9 cellular contexts compared by ENCODE assay signal in genomic region chr2:48414980-48415764, GRCh38. TPM values are rescaled to one million over a fixed set of nuclear protein-coding genes. Genes with fewer than 3 reads are reported as not detected.
DNase-seq lines count a peak whose midpoint lies in the region; ATAC-seq, FAIRE-seq and TF ChIP-seq lines count a peak whose summit lies in the region.
"Had no signal": no experiment of that assay in that cellular context is flagged by ENCODE, and none has a peak within 500 bp of the region (broad histone marks: within the 10 kb centered on the region; RNA-seq: fewer than 3 reads in every experiment).

No MANE protein-coding gene starts in this region.

- H3K4me1 ChIP-seq in pancreas = no peaks in the 10 kb centered on the region
- H3K4me1 ChIP-seq in ascending aorta = peaks cover under 1 to 16% of the 10 kb centered on the region in 2 donors

- ATAC-seq in pancreas (peak in 3 of 4 donors; percentile 21 to 40 (median 35)), HG03039 (IDR thresholded peaks at IDR 0.05; ENCODE audit: unreplicated experiment) (no peak)

- intact Hi-C loops in pancreas (cut with DNase I) (no loop called here), ascending aorta (cut with DNase I) (no loop called here)

- no peak for TF ChIP-seq CTCF in pancreas (IDR thresholded peaks at IDR 0.05)
- no peak for TF ChIP-seq CTCF in ascending aorta (IDR thresholded peaks at IDR 0.05)

- H3K4me3 ChIP-seq in pancreas (no peak overlapping the region), ascending aorta (no peak overlapping the region)
- H3K4me3 ChIP-seq: cardiac muscle cell had no signal

- H3K36me3 ChIP-seq in pancreas = no peaks in the 10 kb centered on the region
- H3K36me3 ChIP-seq in ascending aorta = no peaks in the 10 kb centered on the region
- H3K36me3 ChIP-seq: cardiac muscle cell had no signal

- H3K27ac ChIP-seq in pancreas (no peak overlapping the region), ascending aorta (no peak overlapping the region)
- H3K27ac ChIP-seq: cardiac muscle cell had no signal

- DNase-seq in ELF-1 (ENCODE audit: low read depth, low spot score) (peak; percentile 54), NCI-H446 (lab: John Stamatoyannopoulos, UW) (peak; percentile 65 to 76), fibroblast of gingiva (ENCODE audit: low read depth) (peak; percentile 31), pancreas (no peak), NCI-H128 (lab: John Stamatoyannopoulos, UW; ENCODE audit: unreplicated experiment) (no peak), NCI-H774 (lab: John Stamatoyannopoulos, UW) (no peak), ascending aorta (ENCODE audit: low spot score in 2 of 2) (no peak)

- H3K9me3 ChIP-seq in pancreas = no peaks in the 10 kb centered on the region
- H3K9me3 ChIP-seq in ascending aorta = no peaks in the 10 kb centered on the region

- WGBS in pancreas, 2 donors = 51 to 65% methylated on average over 11 of the region's 11 CpGs

- H3K27me3 ChIP-seq in pancreas (no peaks in the 10 kb centered on the region), ascending aorta (no peaks in the 10 kb centered on the region)
- H3K27me3 ChIP-seq: cardiac muscle cell had no signal

- no peak for FAIRE-seq in pancreas (lab: Jason Lieb, UNC)

RNA-seq across cellular contexts. Expression of gene PPP1R21, which starts 25.4 kb away (rescaled TPM):
- total RNA-seq in pancreas (10 to 100 TPM in 3 of 6 donors, 1 to 10 TPM in 3; 6.7 to 15.4 (median 10.1) TPM), ascending aorta (16.6 TPM)
- polyA plus RNA-seq in pancreas = 10 to 100 TPM; 17.4 to 24.7 TPM

Comparison
In these comparisons a context has a peak if more than half of its experiments do, and no peak if none do; other contexts are left out.
1. DNase-seq: peak in ELF-1 (single experiment), NCI-H446 (2 of 2) and fibroblast of gingiva (single experiment); none in pancreas (0 of 6), NCI-H128 (single experiment), NCI-H774 (single experiment) and ascending aorta (0 of 2).